ENCODE assay signal across 1 cellular context in the genomic region with DNA sequence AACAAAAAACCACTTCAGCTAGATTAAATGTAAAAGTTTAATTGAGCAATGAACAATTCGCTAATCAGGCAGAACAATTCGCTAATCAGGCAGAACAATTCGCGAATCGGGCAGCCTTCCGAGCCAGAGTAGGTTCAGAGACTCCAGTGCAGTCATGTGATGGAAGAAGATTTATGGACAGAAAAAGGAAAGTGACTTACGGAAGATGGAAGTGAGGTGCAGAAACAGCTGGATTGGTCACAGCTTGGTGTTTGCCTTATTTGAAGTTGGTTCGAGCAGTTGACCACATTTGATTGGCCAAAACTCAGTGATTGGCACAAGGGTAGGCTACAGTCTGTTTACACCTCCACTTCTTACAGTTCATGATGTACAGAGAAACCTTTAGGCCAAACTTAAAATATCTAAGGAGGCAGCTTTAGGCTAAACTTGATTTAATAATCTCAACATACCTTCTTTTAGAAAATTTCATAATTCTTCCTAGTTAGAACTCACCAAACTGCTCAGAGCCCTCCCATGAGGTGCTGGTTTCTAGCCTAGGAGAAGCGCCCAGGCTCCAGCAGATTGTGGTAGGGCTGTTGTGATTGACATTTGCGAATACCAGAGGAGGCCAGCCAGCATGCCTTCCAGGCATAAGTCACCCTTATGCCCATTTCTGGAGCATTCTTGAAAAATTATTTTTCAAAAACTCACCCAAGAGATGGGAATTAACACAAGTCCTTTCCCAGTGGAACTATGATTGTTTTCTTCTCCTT.
TF ChIP-seq lines count a peak whose summit lies in the region.

No MANE protein-coding gene starts in this region.

TF ChIP-seq in GM23338, 12 proteins besides CTCF, POLR2A, EP300 and RAD21 (continued from another document):
- TF ChIP-seq STAT1 (IDR thresholded peaks at IDR 0.05; ENCODE audit: unreplicated experiment) (no peak), ZNF114 (CRISPR knock-in tag; IDR thresholded peaks at IDR 0.05) (no peak), NANOG (IDR thresholded peaks at IDR 0.05; ENCODE audit: borderline replicate concordance) (no peak)
- TF ChIP-seq, protein P1, sequence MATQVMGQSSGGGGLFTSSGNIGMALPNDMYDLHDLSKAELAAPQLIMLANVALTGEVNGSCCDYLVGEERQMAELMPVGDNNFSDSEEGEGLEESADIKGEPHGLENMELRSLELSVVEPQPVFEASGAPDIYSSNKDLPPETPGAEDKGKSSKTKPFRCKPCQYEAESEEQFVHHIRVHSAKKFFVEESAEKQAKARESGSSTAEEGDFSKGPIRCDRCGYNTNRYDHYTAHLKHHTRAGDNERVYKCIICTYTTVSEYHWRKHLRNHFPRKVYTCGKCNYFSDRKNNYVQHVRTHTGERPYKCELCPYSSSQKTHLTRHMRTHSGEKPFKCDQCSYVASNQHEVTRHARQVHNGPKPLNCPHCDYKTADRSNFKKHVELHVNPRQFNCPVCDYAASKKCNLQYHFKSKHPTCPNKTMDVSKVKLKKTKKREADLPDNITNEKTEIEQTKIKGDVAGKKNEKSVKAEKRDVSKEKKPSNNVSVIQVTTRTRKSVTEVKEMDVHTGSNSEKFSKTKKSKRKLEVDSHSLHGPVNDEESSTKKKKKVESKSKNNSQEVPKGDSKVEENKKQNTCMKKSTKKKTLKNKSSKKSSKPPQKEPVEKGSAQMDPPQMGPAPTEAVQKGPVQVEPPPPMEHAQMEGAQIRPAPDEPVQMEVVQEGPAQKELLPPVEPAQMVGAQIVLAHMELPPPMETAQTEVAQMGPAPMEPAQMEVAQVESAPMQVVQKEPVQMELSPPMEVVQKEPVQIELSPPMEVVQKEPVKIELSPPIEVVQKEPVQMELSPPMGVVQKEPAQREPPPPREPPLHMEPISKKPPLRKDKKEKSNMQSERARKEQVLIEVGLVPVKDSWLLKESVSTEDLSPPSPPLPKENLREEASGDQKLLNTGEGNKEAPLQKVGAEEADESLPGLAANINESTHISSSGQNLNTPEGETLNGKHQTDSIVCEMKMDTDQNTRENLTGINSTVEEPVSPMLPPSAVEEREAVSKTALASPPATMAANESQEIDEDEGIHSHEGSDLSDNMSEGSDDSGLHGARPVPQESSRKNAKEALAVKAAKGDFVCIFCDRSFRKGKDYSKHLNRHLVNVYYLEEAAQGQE (IDR thresholded peaks at IDR 0.05; ENCODE audit: unreplicated experiment): no peak
- TF ChIP-seq, protein P2, sequence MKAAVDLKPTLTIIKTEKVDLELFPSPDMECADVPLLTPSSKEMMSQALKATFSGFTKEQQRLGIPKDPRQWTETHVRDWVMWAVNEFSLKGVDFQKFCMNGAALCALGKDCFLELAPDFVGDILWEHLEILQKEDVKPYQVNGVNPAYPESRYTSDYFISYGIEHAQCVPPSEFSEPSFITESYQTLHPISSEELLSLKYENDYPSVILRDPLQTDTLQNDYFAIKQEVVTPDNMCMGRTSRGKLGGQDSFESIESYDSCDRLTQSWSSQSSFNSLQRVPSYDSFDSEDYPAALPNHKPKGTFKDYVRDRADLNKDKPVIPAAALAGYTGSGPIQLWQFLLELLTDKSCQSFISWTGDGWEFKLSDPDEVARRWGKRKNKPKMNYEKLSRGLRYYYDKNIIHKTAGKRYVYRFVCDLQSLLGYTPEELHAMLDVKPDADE (IDR thresholded peaks at IDR 0.05): no peak
